Comparison of ENCODE assay signal across 21 cellular contexts in the genomic region with DNA sequence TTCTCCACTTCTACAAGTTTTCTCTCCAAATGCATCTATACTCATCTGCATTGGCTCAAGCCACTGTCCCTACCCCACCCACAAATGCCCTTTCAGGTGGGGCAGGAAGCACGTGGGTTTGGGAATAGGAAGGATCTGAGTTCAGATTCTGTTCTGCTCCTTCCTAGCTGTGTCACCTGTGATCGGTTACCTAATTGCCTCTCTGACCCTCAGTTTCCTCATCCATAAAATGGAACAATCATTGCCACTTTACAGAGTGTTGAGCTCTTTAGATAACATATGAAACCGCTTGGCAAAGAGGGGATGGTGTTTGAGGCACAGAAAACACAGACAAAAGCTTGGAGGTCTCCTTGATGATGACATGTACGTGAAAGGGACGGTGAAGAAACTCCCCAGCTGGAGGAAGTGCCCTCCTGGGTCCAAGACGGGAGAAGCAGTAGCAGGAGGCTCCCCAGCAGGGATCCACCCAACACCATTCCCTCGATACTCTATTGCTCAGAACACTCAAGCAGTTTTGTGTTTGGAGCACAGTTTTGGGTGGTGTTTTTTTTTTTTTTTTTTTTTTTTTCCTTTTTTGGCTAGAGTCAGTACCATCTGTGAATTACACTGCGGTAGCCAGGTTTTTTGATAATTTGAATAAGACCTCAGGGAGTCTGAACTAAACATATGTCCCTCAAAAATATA. TPM values are rescaled to one million over a fixed set of nuclear protein-coding genes. Genes with fewer than 3 reads are reported as not detected.
DNase-seq lines count a peak whose midpoint lies in the region; ATAC-seq and TF ChIP-seq lines count a peak whose summit lies in the region.
"Had no signal": no experiment of that assay in that cellular context is flagged by ENCODE, and none has a peak within 500 bp of the region (broad histone marks: within the 10 kb centered on the region; RNA-seq: fewer than 3 reads in every experiment).

No MANE protein-coding gene starts in this region.

- no peak overlapping the region for H2AFZ ChIP-seq in DND-41 (ENCODE audit: low read depth, low read length)

- peaks cover 99% of the 10 kb centered on the region for H3K79me2 ChIP-seq in DND-41 (ENCODE audit: insufficient read depth, low read length)

- H3K4me3 Mint-ChIP-seq in activated CD4-positive, alpha-beta T cell treated with anti-CD3 and anti-CD28 coated beads for 36 hours, result no peak overlapping the region
- peak overlapping the region; percentile 55 for H3K4me3 Mint-ChIP-seq in activated B cell treated with CpG ODN at 0.5 μM for 24 hours
- H3K4me3 Mint-ChIP-seq in memory B cell, result peak overlapping the region; percentile 22
- H3K4me3 Mint-ChIP-seq: activated CD4-positive, alpha-beta memory T cell treated with anti-CD3 and anti-CD28 coated beads, Interleukin-2, amount 10 ng/mL, durations not matched to agents 7 days and 5 days; activated T-cell treated with anti-CD3 and anti-CD28 coated beads, Interleukin-2, amount 50 U/mL, for 4 hours; mesothelial cell of epicardium; T-helper 1 cell treated with Interleukin-12 subunit alpha and Interleukin-12 subunit beta and Interleukin-4 antibody, amounts not matched to agents 30 μg/mL and 1 μg/mL, for 36 hours had no signal

- peaks cover 34% of the 10 kb centered on the region for H3K36me3 ChIP-seq in DND-41 (ENCODE audit: insufficient read depth, low read length)

- intact Hi-C loops in activated CD4-positive, alpha-beta T cell treated with anti-CD3 and anti-CD28 coated beads for 36 hours (cut with DNase I, micrococcal nuclease), result no loop called here
- intact Hi-C loops in activated B cell treated with CpG ODN at 0.5 μM for 24 hours (cut with micrococcal nuclease), result no loop called here

- H3K4me3 ChIP-seq in DND-41 (ENCODE audit: low read depth in 1 of 2, low read length in 2 of 2), result no peak overlapping the region
- H3K4me3 ChIP-seq: spleen had no signal

- in situ Hi-C loops in GM13976 (cut with MboI; ENCODE audit: low sequenced_read_pairs, unreplicated experiment), result no loop called here

- no peaks in the 10 kb centered on the region for H3K27me3 ChIP-seq in DND-41 (ENCODE audit: insufficient read depth, low read length, poor library complexity)
- H3K27me3 ChIP-seq: spleen had no signal

- TF ChIP-seq CTCF in DND-41 (IDR thresholded peaks at IDR 0.05; ENCODE audit: borderline replicate concordance, extremely low read depth, low read length, poor library complexity, severe bottlenecking) (no peak), activated B cell treated with CpG ODN at 0.5 μM for 24 hours (IDR thresholded peaks at IDR 0.05) (no peak), GM13976 (IDR thresholded peaks at IDR 0.05; ENCODE audit: borderline replicate concordance, control extremely low read depth, extremely low read depth, insufficient read depth, missing control alignments) (no peak)

- peaks cover 18% of the 10 kb centered on the region for H3K9me3 ChIP-seq in DND-41 (ENCODE audit: insufficient read depth, low read length, severe bottlenecking)

- peaks cover 13% of the 10 kb centered on the region for H3K9me3 Mint-ChIP-seq in activated CD4-positive, alpha-beta T cell treated with anti-CD3 and anti-CD28 coated beads for 36 hours (ENCODE audit: low read depth)
- H3K9me3 Mint-ChIP-seq in activated B cell treated with CpG ODN at 0.5 μM for 24 hours (peaks cover 4% of the 10 kb centered on the region), memory B cell (peaks cover 2% of the 10 kb centered on the region)

- peaks cover 47% of the 10 kb centered on the region for H3K4me1 Mint-ChIP-seq in activated CD4-positive, alpha-beta T cell treated with anti-CD3 and anti-CD28 coated beads for 36 hours
- H3K4me1 Mint-ChIP-seq in activated B cell treated with CpG ODN at 0.5 μM for 24 hours (peaks cover 82% of the 10 kb centered on the region), memory B cell (peaks cover 53% of the 10 kb centered on the region)
- H3K4me1 Mint-ChIP-seq: activated CD4-positive, alpha-beta memory T cell treated with anti-CD3 and anti-CD28 coated beads, Interleukin-2, amount 10 ng/mL, durations not matched to agents 7 days and 5 days had no signal

- peaks cover 53% of the 10 kb centered on the region for H3K4me1 ChIP-seq in DND-41 (ENCODE audit: insufficient read depth, low read length)

- CTCF ChIA-PET in activated CD4-positive, alpha-beta T cell treated with anti-CD3 and anti-CD28 coated beads for 36 hours (lab: Charles Lee), result no interaction called here
- CTCF ChIA-PET in activated B cell treated with CpG ODN at 0.5 μM for 24 hours (lab: Charles Lee), result interaction anchor here (0.6 to 2.0 kb wide), 4 partner anchors 46 to 286 kb away, joined by 3 to 5 read pairs (median 4); no protein-coding TSS in a partner anchor

- no peaks in the 10 kb centered on the region for H3K27me3 Mint-ChIP-seq in activated CD4-positive, alpha-beta T cell treated with anti-CD3 and anti-CD28 coated beads for 36 hours
- H3K27me3 Mint-ChIP-seq in activated B cell treated with CpG ODN at 0.5 μM for 24 hours (no peaks in the 10 kb centered on the region), memory B cell (no peaks in the 10 kb centered on the region)
- H3K27me3 Mint-ChIP-seq: activated CD4-positive, alpha-beta memory T cell treated with anti-CD3 and anti-CD28 coated beads, Interleukin-2, amount 10 ng/mL, durations not matched to agents 7 days and 5 days had no signal

- peaks cover 43% of the 10 kb centered on the region for H3K36me3 Mint-ChIP-seq in activated CD4-positive, alpha-beta T cell treated with anti-CD3 and anti-CD28 coated beads for 36 hours (ENCODE audit: low read depth)
- peaks cover 10% of the 10 kb centered on the region for H3K36me3 Mint-ChIP-seq in activated B cell treated with CpG ODN at 0.5 μM for 24 hours (ENCODE audit: low read depth)
- peaks cover 14% of the 10 kb centered on the region for H3K36me3 Mint-ChIP-seq in memory B cell

- H3K9ac ChIP-seq in DND-41 (ENCODE audit: low read depth, low read length), result no peak overlapping the region

- H4K20me1 ChIP-seq in DND-41 (ENCODE audit: insufficient read depth, low read length), result peaks cover 24% of the 10 kb centered on the region

- H3K27ac ChIP-seq in DND-41 (ENCODE audit: low read length), result peak overlapping the region; percentile 73
- H3K27ac ChIP-seq: VCaP had no signal

- ATAC-seq in activated CD4-positive, alpha-beta T cell treated with anti-CD3 and anti-CD28 coated beads for 36 hours, result no peak
- ATAC-seq in DND-41 (ENCODE audit: insufficient read depth, low read depth), result no peak
- ATAC-seq in activated B cell treated with CpG ODN at 0.5 μM for 24 hours (ENCODE audit: low read depth), result no peak
- ATAC-seq in memory B cell (ENCODE audit: low read depth), result no peak
- ATAC-seq: activated T-cell treated with anti-CD3 and anti-CD28 coated beads, Interleukin-2, amount 50 U/mL, for 4 hours; left colon had no signal

- H3K27ac Mint-ChIP-seq in activated CD4-positive, alpha-beta T cell treated with anti-CD3 and anti-CD28 coated beads for 36 hours, result peak overlapping the region; percentile 38
- H3K27ac Mint-ChIP-seq in activated B cell treated with CpG ODN at 0.5 μM for 24 hours, result peak overlapping the region; percentile 87
- peak overlapping the region; percentile 54 for H3K27ac Mint-ChIP-seq in memory B cell
- H3K27ac Mint-ChIP-seq: activated CD4-positive, alpha-beta memory T cell treated with anti-CD3 and anti-CD28 coated beads, Interleukin-2, amount 10 ng/mL, durations not matched to agents 7 days and 5 days; mesothelial cell of epicardium; T-helper 1 cell treated with Interleukin-12 subunit alpha and Interleukin-12 subunit beta and Interleukin-4 antibody, amounts not matched to agents 30 μg/mL and 1 μg/mL, for 36 hours had no signal

- DNase-seq in activated CD4-positive, alpha-beta T cell treated with anti-CD3 and anti-CD28 coated beads for 36 hours, result no peak
- DNase-seq in activated CD4-positive, alpha-beta T cell treated with anti-CD3 and anti-CD28 coated beads, Interleukin-2, amount 50 U/mL, for 48 hours, result no peak
- DNase-seq in DND-41 (no peak), activated B cell treated with CpG ODN at 0.5 μM for 24 hours (no peak), memory B cell (ENCODE audit: low spot score in 2 of 2) (no peak), amniotic stem cell (lab: John Stamatoyannopoulos, UW) (no peak), GM13976 (ENCODE audit: low spot score) (no peak)
- DNase-seq in activated T-cell treated with anti-CD3 and anti-CD28 coated beads, Interleukin-2, amount 50 U/mL, for 48 hours, result no peak
- DNase-seq: activated CD4-positive, alpha-beta memory T cell treated with anti-CD3 and anti-CD28 coated beads, Interleukin-2, amount 10 ng/mL, durations not matched to agents 7 days and 5 days; activated T-cell treated with anti-CD3 and anti-CD28 coated beads, Interleukin-2, amount 50 U/mL, for 4 hours; DMS79; effector CD8-positive, alpha-beta T cell; Kasumi-1; left colon; NCI-H748 treated with DMSO at 0.1 percent for 48 hours; SHP77 treated with DMSO at 0.1 percent for 48 hours; spleen; substantia nigra had no signal

- no peak overlapping the region for H3K4me2 ChIP-seq in DND-41 (ENCODE audit: insufficient read depth, low read length)

- POLR2A ChIA-PET in activated CD4-positive, alpha-beta T cell treated with anti-CD3 and anti-CD28 coated beads for 36 hours (lab: Charles Lee), result no interaction called here
- POLR2A ChIA-PET in activated B cell treated with CpG ODN at 0.5 μM for 24 hours (lab: Charles Lee), result interaction anchor here (0.6 to 4.9 kb wide), 10 partner anchors 10 to 119 kb away, joined by 3 to 43 read pairs (median 3); no protein-coding TSS in a partner anchor

RNA-seq across cellular contexts. Expression of gene FOXN3, which starts 34.4 kb away (rescaled TPM):
- 10 to 100 TPM; 69.1 to 76.3 TPM for total RNA-seq in activated CD4-positive, alpha-beta T cell treated with anti-CD3 and anti-CD28 coated beads for 36 hours
- total RNA-seq in activated B cell treated with CpG ODN at 0.5 μM for 24 hours, result 88.2 and 106 TPM in 2 replicates
